1 cellular context compared by ENCODE assay signal in genomic region chr14:42222924-42223471, GRCh38.
TF ChIP-seq lines count a peak whose summit lies in the region.

No MANE protein-coding gene starts in this region.

TF ChIP-seq in GM12878, 131 proteins besides CTCF, POLR2A, EP300 and RAD21 (continued from another document and continues in another):
- TF ChIP-seq HDAC2 (IDR thresholded peaks at IDR 0.05): no peak
- no peak for TF ChIP-seq BCL3 (IDR thresholded peaks at IDR 0.05; ENCODE audit: borderline replicate concordance, insufficient read depth, low read depth, low read length, poor library complexity, severe bottlenecking)
- TF ChIP-seq MYC (IDR thresholded peaks at IDR 0.05; ENCODE audit: insufficient read depth, insufficient read length, insufficient replicate concordance, low read length, severe bottlenecking): no peak
- TF ChIP-seq ATF3 (IDR thresholded peaks at IDR 0.05; ENCODE audit: borderline replicate concordance, extremely low read depth, low read depth, low read length): no peak
- no peak for TF ChIP-seq EGR1 (IDR thresholded peaks at IDR 0.05; ENCODE audit: borderline replicate concordance in 1 of 2, low read depth in 2 of 2, low read length in 2 of 2)
- TF ChIP-seq PBX3 (IDR thresholded peaks at IDR 0.05; ENCODE audit: insufficient replicate concordance, low read depth, low read length): no peak
- TF ChIP-seq E2F4 (IDR thresholded peaks at IDR 0.05; ENCODE audit: low read depth, low read length): no peak
- TF ChIP-seq GABPA (IDR thresholded peaks at IDR 0.05; ENCODE audit: low read depth): no peak
- TF ChIP-seq IRF4 (IDR thresholded peaks at IDR 0.05; ENCODE audit: low read depth, low read length): no peak
- TF ChIP-seq HDAC6 (IDR thresholded peaks at IDR 0.05; ENCODE audit: unreplicated experiment): no peak
- no peak for TF ChIP-seq YBX1 (IDR thresholded peaks at IDR 0.05)
- no peak for TF ChIP-seq CHD2 (IDR thresholded peaks at IDR 0.05; ENCODE audit: borderline replicate concordance, low read depth, low read length)
- TF ChIP-seq RFX5 (IDR thresholded peaks at IDR 0.05; ENCODE audit: low read depth, low read length): no peak
- no peak for TF ChIP-seq EZH2 (IDR thresholded peaks at IDR 0.05; ENCODE audit: borderline replicate concordance, control insufficient read depth, low read depth, low read length)
- no peak for TF ChIP-seq ZBTB4 (CRISPR knock-in tag; IDR thresholded peaks at IDR 0.05)
- TF ChIP-seq CUX1 (IDR thresholded peaks at IDR 0.05; ENCODE audit: insufficient replicate concordance, low read depth, low read length): no peak
- no peak for TF ChIP-seq ZBTB33 (IDR thresholded peaks at IDR 0.05)
- TF ChIP-seq ZZZ3 (IDR thresholded peaks at IDR 0.05; ENCODE audit: control insufficient read depth, insufficient read length, low read depth): no peak
- TF ChIP-seq HDGF (IDR thresholded peaks at IDR 0.05): no peak
- no peak for TF ChIP-seq MYB (IDR thresholded peaks at IDR 0.05; ENCODE audit: borderline replicate concordance, low read depth, low read length)
- TF ChIP-seq FOS (IDR thresholded peaks at IDR 0.05; ENCODE audit: borderline replicate concordance, extremely low read depth, insufficient read length): no peak
- no peak for TF ChIP-seq IRF5 (IDR thresholded peaks at IDR 0.05; ENCODE audit: borderline replicate concordance)
- TF ChIP-seq NFXL1 (IDR thresholded peaks at IDR 0.05; ENCODE audit: borderline replicate concordance): no peak
- TF ChIP-seq E2F8 (IDR thresholded peaks at IDR 0.05; ENCODE audit: low read depth, partially characterized antibody): no peak
- TF ChIP-seq KDM1A (IDR thresholded peaks at IDR 0.05; ENCODE audit: borderline replicate concordance): no peak
- TF ChIP-seq CBX3 (IDR thresholded peaks at IDR 0.05; ENCODE audit: borderline replicate concordance, low read depth): no peak
- TF ChIP-seq CHD1 (IDR thresholded peaks at IDR 0.05; ENCODE audit: low read depth, low read length): no peak
- peak; percentile 40 to 63; a peak in 3 of 4 replicates for TF ChIP-seq IKZF2 (IDR thresholded peaks at IDR 0.05)
- TF ChIP-seq TCF12 (IDR thresholded peaks at IDR 0.05; ENCODE audit: low read depth, low read length): peak; percentile 80; the same call in 1 of the 2 replicates
- TF ChIP-seq MAX (IDR thresholded peaks at IDR 0.05; ENCODE audit: low read depth, low read length): no peak
- no peak for TF ChIP-seq NR2C2 (IDR thresholded peaks at IDR 0.05; ENCODE audit: borderline replicate concordance, control insufficient read depth, insufficient read length, low read depth)
- no peak for TF ChIP-seq ZNF24 (IDR thresholded peaks at IDR 0.05)
- no peak for TF ChIP-seq USF2 (IDR thresholded peaks at IDR 0.05; ENCODE audit: borderline replicate concordance, low read depth, low read length)
- TF ChIP-seq PAX5 (IDR thresholded peaks at IDR 0.05; ENCODE audit: borderline replicate concordance, low read depth, low read length): no peak
- TF ChIP-seq FOXK2 (IDR thresholded peaks at IDR 0.05): no peak
- no peak for TF ChIP-seq MTA3 (IDR thresholded peaks at IDR 0.05; ENCODE audit: borderline replicate concordance, low read length)
- no peak for TF ChIP-seq PML (IDR thresholded peaks at IDR 0.05; ENCODE audit: low read length)
- TF ChIP-seq RAD51 (IDR thresholded peaks at IDR 0.05): no peak
- TF ChIP-seq LARP7 (IDR thresholded peaks at IDR 0.05): no peak
- no peak for TF ChIP-seq SUZ12 (IDR thresholded peaks at IDR 0.05; ENCODE audit: unreplicated experiment)
- no peak for TF ChIP-seq PAX8 (IDR thresholded peaks at IDR 0.05)
- no peak for TF ChIP-seq ESRRA (IDR thresholded peaks at IDR 0.05; ENCODE audit: low read length)
